In genomic region chr5:157390179-157390923, GRCh38 we compare ENCODE assay signal across 8 cellular contexts.
DNase-seq lines count a peak whose midpoint lies in the region; ATAC-seq, FAIRE-seq and TF ChIP-seq lines count a peak whose summit lies in the region.

No MANE protein-coding gene starts in this region.

- peak overlapping the region; percentile 49 for H3K4me3 Mint-ChIP-seq in activated CD4-positive, alpha-beta memory T cell treated with anti-CD3 and anti-CD28 coated beads for 36 hours

- no peak for TF ChIP-seq EP300 in esophagus muscularis mucosa (IDR thresholded peaks at IDR 0.05)

- TF ChIP-seq CTCF in esophagus muscularis mucosa (IDR thresholded peaks at IDR 0.05): no peak

- CTCF ChIA-PET in activated CD4-positive, alpha-beta memory T cell treated with anti-CD3 and anti-CD28 coated beads for 36 hours (lab: Charles Lee): interaction anchor here (0.7 to 2.2 kb wide), 10 partner anchors 34 to 353 kb away, joined by 3 to 13 read pairs (median 4); partner anchors contain the start of gene LSM11

- peaks cover 0 to 18% (median 0%) of the 10 kb centered on the region in 4 donors for H3K36me3 ChIP-seq in esophagus muscularis mucosa

- no peaks in the 10 kb centered on the region for H3K27me3 ChIP-seq in esophagus muscularis mucosa

- H3K27ac ChIP-seq in esophagus muscularis mucosa (replicated peaks in 1 of 4): peak overlapping the region; percentile 27 to 88 (median 71)

- H3K9me3 Mint-ChIP-seq in activated CD4-positive, alpha-beta memory T cell treated with anti-CD3 and anti-CD28 coated beads for 36 hours: no peaks in the 10 kb centered on the region

- peak overlapping the region; percentile 98 for H3K27ac Mint-ChIP-seq in activated CD4-positive, alpha-beta memory T cell treated with anti-CD3 and anti-CD28 coated beads for 36 hours

- no peak for TF ChIP-seq POLR2A in esophagus muscularis mucosa (IDR thresholded peaks at IDR 0.05; ENCODE audit: low read depth)

- POLR2A ChIA-PET in activated CD4-positive, alpha-beta memory T cell treated with anti-CD3 and anti-CD28 coated beads for 36 hours (lab: Charles Lee): interaction anchor here (0.7 to 1.7 kb wide), 6 partner anchors 10 to 353 kb away, joined by 3 to 13 read pairs (median 4); partner anchors contain the start of gene LSM11

- whole genome bisulfite sequencing in esophagus muscularis mucosa: 69% methylated on average over 11 of the region's 15 CpGs

- FAIRE-seq in HTR-8/SVneo (lab: Jason Lieb, UNC): peak; percentile 44

- H3K4me1 Mint-ChIP-seq in activated CD4-positive, alpha-beta memory T cell treated with anti-CD3 and anti-CD28 coated beads for 36 hours (ENCODE audit: low read depth): peaks cover 39% of the 10 kb centered on the region

- DNase-seq in HTR-8/SVneo (ENCODE audit: insufficient read length, low spot score) (peak; percentile 87), esophagus muscularis mucosa (ENCODE audit: extremely low spot score) (peak; percentile 91), NCI-H128 (lab: John Stamatoyannopoulos, UW; ENCODE audit: unreplicated experiment) (no peak), NCI-H1048 (lab: John Stamatoyannopoulos, UW) (no peak)
- DNase-seq in activated CD4-positive, alpha-beta memory T cell treated with anti-CD3 and anti-CD28 coated beads for 36 hours: peak; percentile 91
- DNase-seq in stimulated activated CD4-positive, alpha-beta T cell treated with anti-CD3 and anti-CD28 coated beads, Interleukin-1b, Interleukin-23, amount 100 ng/mL, for 1 hour (ENCODE audit: low read depth in 2 of 2): peak; percentile 4 to 8

- H3K36me3 Mint-ChIP-seq in activated CD4-positive, alpha-beta memory T cell treated with anti-CD3 and anti-CD28 coated beads for 36 hours: peaks cover 61% of the 10 kb centered on the region

- no peak overlapping the region for H3K4me3 ChIP-seq in esophagus muscularis mucosa

- no peaks in the 10 kb centered on the region for H3K27me3 Mint-ChIP-seq in activated CD4-positive, alpha-beta memory T cell treated with anti-CD3 and anti-CD28 coated beads for 36 hours

- ATAC-seq in GM18517 (IDR thresholded peaks at IDR 0.05; ENCODE audit: unreplicated experiment): no peak
- no peak for ATAC-seq in GM21528 (IDR thresholded peaks at IDR 0.05; ENCODE audit: low FRiP score, unreplicated experiment)

- no peaks in the 10 kb centered on the region for H3K9me3 ChIP-seq in esophagus muscularis mucosa

- intact Hi-C loops in activated CD4-positive, alpha-beta memory T cell treated with anti-CD3 and anti-CD28 coated beads for 36 hours (cut with micrococcal nuclease): loop anchor here (1.0 to 2.0 kb wide), 4 partner anchors 39 to 74 kb away; no protein-coding TSS in a partner anchor
- intact Hi-C loops in esophagus muscularis mucosa (cut with DNase I): no loop called here

- H3K4me1 ChIP-seq in esophagus muscularis mucosa: peaks cover 12 to 47% (median 43%) of the 10 kb centered on the region in 4 donors

Comparison
In these comparisons a context has a peak if more than half of its experiments do, and no peak if none do; other contexts are left out.
1. DNase-seq: peak in HTR-8/SVneo (single experiment), activated CD4-positive, alpha-beta memory T cell treated with anti-CD3 and anti-CD28 coated beads for 36 hours (single experiment), esophagus muscularis mucosa (single experiment) and stimulated activated CD4-positive, alpha-beta T cell treated with anti-CD3 and anti-CD28 coated beads, Interleukin-1b, Interleukin-23, amount 100 ng/mL, for 1 hour (2 of 2); none in NCI-H128 (single experiment) and NCI-H1048 (single experiment).